ENCODE assay signal across 15 cellular contexts in the genomic region with DNA sequence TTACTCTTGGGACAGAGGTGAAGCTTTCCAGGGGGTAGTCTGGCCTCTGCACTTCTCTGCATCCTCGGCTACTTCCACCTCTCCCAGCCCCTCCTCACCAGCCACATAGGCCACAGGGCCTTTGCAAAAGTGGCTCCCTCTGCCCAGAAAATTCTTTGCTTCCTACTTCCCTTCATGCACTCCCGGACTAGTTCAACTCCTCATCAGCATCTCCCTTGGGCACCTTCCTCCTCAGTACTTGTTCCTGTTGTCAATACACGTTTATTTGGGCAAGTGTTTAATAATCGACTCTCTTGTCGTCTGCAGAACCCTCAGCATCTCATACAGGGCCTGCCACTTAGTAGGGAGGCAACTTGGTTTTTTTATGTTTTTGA. TPM values are rescaled to one million over a fixed set of nuclear protein-coding genes. Genes with fewer than 3 reads are reported as not detected.
DNase-seq lines count a peak whose midpoint lies in the region; TF ChIP-seq lines count a peak whose summit lies in the region.
"Had no signal": no experiment of that assay in that cellular context is flagged by ENCODE, and none has a peak within 500 bp of the region (broad histone marks: within the 10 kb centered on the region; RNA-seq: fewer than 3 reads in every experiment).

No MANE protein-coding gene starts in this region.

- H3K9ac ChIP-seq in mucosa of rectum (ENCODE audit: low read depth in 1 of 2, low read length in 2 of 2), result peak overlapping the region in 1 of 2 donors; percentile 6

- H3K4me3 ChIP-seq in Caco-2 (ENCODE audit: low read depth, low read length) (no peak overlapping the region), mucosa of rectum (ENCODE audit: low read length in 2 of 2) (no peak overlapping the region)
- H3K4me3 ChIP-seq: K562 had no signal

- H3K4me1 ChIP-seq in Caco-2 (peaks cover 16% of the 10 kb centered on the region), mucosa of rectum (ENCODE audit: control insufficient read depth in 2 of 2, insufficient read depth in 2 of 2, low read length in 2 of 2) (peaks cover 22 to 33% of the 10 kb centered on the region in 2 donors)

- intact Hi-C loops in Caco-2 (cut with micrococcal nuclease; ENCODE audit: unreplicated experiment), result no loop called here

- no peaks in the 10 kb centered on the region for H3K27me3 ChIP-seq in Caco-2 (replicated peaks; ENCODE audit: control insufficient read depth, insufficient read depth, low read length)
- H3K27me3 ChIP-seq in mucosa of rectum (ENCODE audit: control insufficient read depth in 2 of 2, insufficient read depth in 2 of 2, low read length in 2 of 2), result no peaks in the 10 kb centered on the region

- peaks cover 7% of the 10 kb centered on the region for H3K4me1 Mint-ChIP-seq in Caco-2 (ENCODE audit: low read depth, unreplicated experiment)
- H3K4me1 Mint-ChIP-seq in type B pancreatic cell (ENCODE audit: unreplicated experiment), result peaks cover 5% of the 10 kb centered on the region

- TF ChIP-seq CTCF in Caco-2 (IDR thresholded peaks at IDR 0.05; ENCODE audit: insufficient read depth in 1 of 2, low read depth in 1 of 2, low read length in 1 of 2, severe bottlenecking in 1 of 2, unreplicated experiment in 1 of 2) (no peak), VCaP (conservative IDR thresholded peaks at IDR 0.05) (no peak), type B pancreatic cell (conservative IDR thresholded peaks at IDR 0.05) (no peak)

- CTCF ChIA-PET in Caco-2 (lab: Charles Lee), result interaction anchor here (1.1 kb wide), 1 partner anchor 22 kb away, joined by 5 read pairs; no protein-coding TSS in a partner anchor

- H3K27me3 Mint-ChIP-seq in Caco-2 (ENCODE audit: insufficient read depth, unreplicated experiment), result no peaks in the 10 kb centered on the region
- peaks cover 8% of the 10 kb centered on the region for H3K27me3 Mint-ChIP-seq in type B pancreatic cell

- H3K4me3 Mint-ChIP-seq in Caco-2 (ENCODE audit: unreplicated experiment) (no peak overlapping the region), type B pancreatic cell (no peak overlapping the region)
- H3K4me3 Mint-ChIP-seq: CD14-positive monocyte; CD4-positive, alpha-beta memory T cell had no signal

- H3K27ac Mint-ChIP-seq in Caco-2 (ENCODE audit: unreplicated experiment) (peak overlapping the region; percentile 16), type B pancreatic cell (peak overlapping the region; percentile 34)

- no peak for DNase-seq in Caco-2
- DNase-seq in type B pancreatic cell (ENCODE audit: extremely low spot score, unreplicated experiment), result no peak
- DNase-seq in occipital lobe (lab: John Stamatoyannopoulos, UW), result no peak
- DNase-seq in hepatic stellate cell (ENCODE audit: low spot score), result no peak
- no peak for DNase-seq in HCEC 1CT
- DNase-seq: AML-193; CD4-positive, alpha-beta memory T cell; DMS79 treated with DMSO at 0.1 percent for 48 hours; GF-D8; IMR-90 had no signal

- H3K9me3 ChIP-seq in Caco-2 (no peaks in the 10 kb centered on the region), mucosa of rectum (ENCODE audit: control insufficient read depth in 2 of 2, low read length in 2 of 2) (no peaks in the 10 kb centered on the region)

- H3K27ac ChIP-seq in VCaP (0 out of 2 replicates have a peak overlapping the region, but pooled peaks have one; percentile 19), mucosa of rectum (ENCODE audit: low read depth in 2 of 2, low read length in 2 of 2) (peak overlapping the region; percentile 78 to 82)
- H3K27ac ChIP-seq: HL-60 had no signal

- BruUV-seq in Caco-2 (replicated peaks; lab: Mats Ljungman, UMichigan), result no TSS peak

- H3K36me3 ChIP-seq in Caco-2 (ENCODE audit: control insufficient read depth, insufficient read depth, low read length), result no peaks in the 10 kb centered on the region
- no peaks in the 10 kb centered on the region for H3K36me3 ChIP-seq in mucosa of rectum (ENCODE audit: control insufficient read depth in 2 of 2, insufficient read depth in 2 of 2, low read length in 2 of 2)

- H3K36me3 Mint-ChIP-seq in Caco-2 (ENCODE audit: insufficient read depth, unreplicated experiment) (no peaks in the 10 kb centered on the region), type B pancreatic cell (no peaks in the 10 kb centered on the region)
- H3K36me3 Mint-ChIP-seq: CD14-positive monocyte; CD4-positive, alpha-beta memory T cell had no signal

- POLR2A ChIA-PET in Caco-2 (lab: Charles Lee), result interaction anchor here (1.5 kb wide), 1 partner anchor 104 kb away, joined by 7 read pairs; a partner anchor contains a TSS

- H3K9me3 Mint-ChIP-seq in Caco-2 (ENCODE audit: unreplicated experiment), result no peaks in the 10 kb centered on the region
- H3K9me3 Mint-ChIP-seq in type B pancreatic cell, result no peaks in the 10 kb centered on the region

RNA-seq across cellular contexts. Expression of a gene that starts 23.1 kb away (rescaled TPM):
- 139 and 148 TPM in 2 replicates for total RNA-seq in Caco-2 (2022)
- total RNA-seq in type B pancreatic cell (ENCODE audit: low replicate concordance), result 106 and 118 TPM in 2 replicates
- 90.9 TPM for total RNA-seq in occipital lobe
